Comparison of ENCODE assay signal across 20 cellular contexts in the genomic region with DNA sequence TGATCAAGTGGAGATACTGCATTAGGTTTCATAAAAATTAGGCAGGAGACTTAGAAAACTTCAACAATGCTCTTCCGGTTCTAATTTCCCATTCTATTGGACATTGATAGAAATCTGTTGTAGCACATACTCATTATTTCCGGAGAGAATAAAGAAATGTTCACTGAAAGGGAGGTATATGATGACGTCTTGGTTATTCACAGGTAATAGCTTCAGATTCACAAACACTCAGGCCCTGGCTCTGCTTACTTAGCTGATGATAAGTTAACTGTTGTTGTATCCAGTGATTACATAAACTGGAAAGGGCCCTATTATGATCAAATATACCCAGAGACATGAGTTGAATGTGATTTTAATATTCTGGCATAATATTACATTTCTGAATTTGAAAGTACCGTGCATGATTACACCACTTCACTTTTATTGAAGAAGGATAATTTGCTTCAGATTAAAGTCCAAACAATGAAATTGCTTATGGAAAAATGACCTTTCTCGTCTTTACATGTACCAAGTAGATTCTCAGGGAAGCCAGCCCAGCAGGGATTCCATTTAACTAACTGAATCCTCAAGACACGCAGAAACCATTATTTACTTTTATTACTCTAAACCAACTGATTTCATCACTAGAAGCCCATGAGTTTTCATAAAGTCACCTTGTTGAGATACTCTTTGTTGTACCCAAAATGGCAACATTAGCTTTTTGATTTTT.
"Had no signal": no experiment of that assay in that cellular context is flagged by ENCODE, and none has a peak within 500 bp of the region (broad histone marks: within the 10 kb centered on the region; RNA-seq: fewer than 3 reads in every experiment).

No MANE protein-coding gene starts in this region.

- H3K27me3 ChIP-seq: ascending aorta, breast epithelium, heart right ventricle, right atrium auricular region, suprapubic skin, vagina had no signal

- H3K36me3 Mint-ChIP-seq: immature natural killer cell, memory B cell had no signal

- H3K27ac Mint-ChIP-seq: activated T-cell treated with anti-CD3 and anti-CD28 coated beads, Interleukin-2, amount 50 U/mL, for 72 hours; immature natural killer cell; memory B cell; naive thymus-derived CD4-positive, alpha-beta T cell; stimulated activated naive CD8-positive, alpha-beta T cell treated with anti-CD3 and anti-CD28 coated beads, Interleukin-15, amount 100 ng/mL, for 72 hours had no signal

- H3K4me1 ChIP-seq: ascending aorta, breast epithelium, prostate gland had no signal

- H3K4me3 Mint-ChIP-seq: activated T-cell treated with anti-CD3 and anti-CD28 coated beads, Interleukin-2, amount 50 U/mL, for 72 hours; immature natural killer cell; memory B cell; naive thymus-derived CD4-positive, alpha-beta T cell; stimulated activated naive CD8-positive, alpha-beta T cell treated with anti-CD3 and anti-CD28 coated beads, Interleukin-15, amount 100 ng/mL, for 72 hours had no signal

- DNase-seq: activated CD4-positive, alpha-beta T cell treated with anti-CD3 and anti-CD28 coated beads, Interleukin-2, amount 50 U/mL, for 4 hours; activated effector memory CD4-positive, alpha-beta T cell treated with anti-CD3 and anti-CD28 coated beads, Interleukin-2, amount 50 U/mL, for 16 hours; activated naive CD4-positive, alpha-beta T cell treated with anti-CD3 and anti-CD28 coated beads, Interleukin-2, amount 50 U/mL, for 16 hours; activated T-cell treated with anti-CD3 and anti-CD28 coated beads, Interleukin-2, amount 50 U/mL, for 72 hours; cerebellar nuclear complex; effector CD4-positive, alpha-beta T cell; heart right ventricle; immature natural killer cell; kidney glomerular epithelial cell; left ventricle myocardium superior; naive thymus-derived CD4-positive, alpha-beta T cell; stimulated activated naive CD8-positive, alpha-beta T cell treated with anti-CD3 and anti-CD28 coated beads, Interleukin-15, amount 100 ng/mL, for 72 hours; trophoblast cell had no signal

- H3K36me3 ChIP-seq: ascending aorta, breast epithelium, heart right ventricle, prostate gland, right atrium auricular region, suprapubic skin, vagina had no signal

- H3K4me1 Mint-ChIP-seq: immature natural killer cell had no signal

- H3K27me3 Mint-ChIP-seq: memory B cell; stimulated activated naive CD8-positive, alpha-beta T cell treated with anti-CD3 and anti-CD28 coated beads, Interleukin-15, amount 100 ng/mL, for 72 hours had no signal

- H3K4me3 ChIP-seq: ascending aorta, breast epithelium, heart right ventricle, prostate gland, right atrium auricular region, suprapubic skin, vagina had no signal

- H3K9me3 ChIP-seq: ascending aorta, breast epithelium, heart right ventricle, prostate gland, right atrium auricular region, suprapubic skin, vagina had no signal

- H3K9me3 Mint-ChIP-seq: immature natural killer cell had no signal
